8 cellular contexts compared by ENCODE assay signal in genomic region chr1:77810066-77810465, GRCh38. TPM values are rescaled to one million over a fixed set of nuclear protein-coding genes. Genes with fewer than 3 reads are reported as not detected.
DNase-seq lines count a peak whose midpoint lies in the region; ATAC-seq, FAIRE-seq and TF ChIP-seq lines count a peak whose summit lies in the region.
"Not testable (repeated sequence)": the region's sequence is repeated elsewhere in the genome, so short reads cannot be mapped to it uniquely, and the experiment has no call there.

No MANE protein-coding gene starts in this region.

- H3K27me3 Mint-ChIP-seq in Caco-2 (ENCODE audit: insufficient read depth, unreplicated experiment): not testable (repeated sequence)

- not testable (repeated sequence) for H3K27ac ChIP-seq in HCT116 (ENCODE audit: low read depth, low read length); OCI-LY7 (ENCODE audit: low read depth, low read length, poor library complexity, severe bottlenecking); Panc1 (ENCODE audit: low read length)

- not testable (repeated sequence) for DNase-seq in Caco-2; HCT116 (ENCODE audit: low read depth, low spot score); OCI-LY7 (ENCODE audit: low spot score); Panc1 (ENCODE audit: low read depth, low spot score); Right ventricle myocardium superior; sciatic nerve (ENCODE audit: low spot score)

- CTCF ChIA-PET in Caco-2 (lab: Charles Lee); HCT116 (lab: Charles Lee); OCI-LY7 (lab: Charles Lee; ENCODE audit: unreplicated experiment); Panc1 (lab: Charles Lee): not testable (repeated sequence)

- H3K27ac Mint-ChIP-seq in Caco-2 (ENCODE audit: unreplicated experiment): not testable (repeated sequence)

- not testable (repeated sequence) for H3K4me2 ChIP-seq in HCT116 (ENCODE audit: low read length); OCI-LY7 (ENCODE audit: low read length)

- FAIRE-seq in TTC549 (lab: Jason Lieb, UNC) (peak; percentile 26), endometrium (lab: Jason Lieb, UNC) (peak; percentile 95)

- BruUV-seq in Caco-2 (replicated peaks; lab: Mats Ljungman, UMichigan) (TSS peak; percentile 50), HCT116 (replicated peaks; lab: Mats Ljungman, UMichigan) (TSS peak; percentile 36), OCI-LY7 (replicated peaks; lab: Mats Ljungman, UMichigan) (TSS peak; percentile 71), Panc1 (replicated peaks; lab: Mats Ljungman, UMichigan) (TSS peak; percentile 90)

- not testable (repeated sequence) for H3K4me3 Mint-ChIP-seq in Caco-2 (ENCODE audit: unreplicated experiment)

- H3K4me1 ChIP-seq in Caco-2; HCT116 (ENCODE audit: control insufficient read depth in 1 of 2, insufficient read depth in 2 of 2, low read length in 2 of 2); OCI-LY7 (ENCODE audit: insufficient read depth, low read length, poor library complexity, severe bottlenecking); Panc1 (ENCODE audit: control insufficient read depth, insufficient read depth, low read length): not testable (repeated sequence)

- H3K9me3 ChIP-seq in Caco-2; HCT116 (ENCODE audit: control insufficient read depth in 1 of 2, insufficient read depth in 1 of 2, low read depth in 1 of 2, low read length in 2 of 2); OCI-LY7 (ENCODE audit: low read length); Panc1 (ENCODE audit: control insufficient read depth, insufficient read depth, low read depth, low read length): not testable (repeated sequence)

- not testable (repeated sequence) for H4K20me1 ChIP-seq in HCT116 (ENCODE audit: insufficient read depth); OCI-LY7 (ENCODE audit: insufficient read depth, low read length)

- not testable (repeated sequence) for H3K9me3 Mint-ChIP-seq in Caco-2 (ENCODE audit: unreplicated experiment)

- POLR2A ChIA-PET in Caco-2 (lab: Charles Lee); HCT116 (lab: Charles Lee); Panc1 (lab: Charles Lee): not testable (repeated sequence)
- POLR2A ChIA-PET in OCI-LY7 (lab: Charles Lee): interaction anchor here (0.6 to 0.7 kb wide), 4 partner anchors 9 to 248 kb away, joined by 3 to 4 read pairs (median 3); no protein-coding TSS in a partner anchor

- not testable (repeated sequence) for H3K27me3 ChIP-seq in Caco-2 (replicated peaks; ENCODE audit: control insufficient read depth, insufficient read depth, low read length); HCT116 (ENCODE audit: insufficient read depth, low read length); Panc1 (ENCODE audit: control insufficient read depth, insufficient read depth, low read length)

- not testable (repeated sequence) for TF ChIP-seq POLR2A in HCT116 (IDR thresholded peaks at IDR 0.05; ENCODE audit: borderline replicate concordance, extremely low read depth, insufficient read depth, insufficient read length)

- not testable (repeated sequence) for TF ChIP-seq CTCF in Caco-2 (IDR thresholded peaks at IDR 0.05; ENCODE audit: insufficient read depth in 1 of 2, low read depth in 1 of 2, low read length in 1 of 2, severe bottlenecking in 1 of 2, unreplicated experiment in 1 of 2); HCT116 (IDR thresholded peaks at IDR 0.05 in 2 of 3, conservative IDR thresholded peaks at IDR 0.05 in 1 of 3; ENCODE audit: borderline replicate concordance in 1 of 3, insufficient read depth in 1 of 3, low read depth in 2 of 3, low read length in 2 of 3); OCI-LY7 (conservative IDR thresholded peaks at IDR 0.05; ENCODE audit: low read length); Panc1 (IDR thresholded peaks at IDR 0.05)

- H3K79me2 ChIP-seq in HCT116 (ENCODE audit: insufficient read depth, low read length); OCI-LY7 (ENCODE audit: insufficient read depth, low read depth, low read length): not testable (repeated sequence)

- H3K36me3 Mint-ChIP-seq in Caco-2 (ENCODE audit: insufficient read depth, unreplicated experiment): not testable (repeated sequence)

- H2AFZ ChIP-seq in HCT116 (ENCODE audit: low read depth, low read length, poor library complexity, severe bottlenecking); OCI-LY7 (ENCODE audit: low read length): not testable (repeated sequence)

- not testable (repeated sequence) for H3K36me3 ChIP-seq in Caco-2 (ENCODE audit: control insufficient read depth, insufficient read depth, low read length); HCT116 (ENCODE audit: control insufficient read depth in 1 of 2, insufficient read depth in 2 of 2, low read length in 2 of 2); Panc1 (ENCODE audit: control insufficient read depth, insufficient read depth, low read length)
- H3K36me3 ChIP-seq in OCI-LY7 (ENCODE audit: insufficient read depth, low read length): peaks cover 57% of the 10 kb centered on the region

- RAD21 ChIA-PET in HCT116 (lab: Charles Lee; ENCODE audit: low non-redundant PET in 1 of 2, low total read pairs in 2 of 2, uncharacterized antibody in 2 of 2, unreplicated experiment in 2 of 2): not testable (repeated sequence)

- H3K9ac ChIP-seq in HCT116 (ENCODE audit: low read length): not testable (repeated sequence)

- in situ Hi-C loops in Panc1 (cut with HindIII; ENCODE audit: low pct_unique_long_range_greater_than_20kb, low sequenced_read_pairs): not testable (repeated sequence)

- not testable (repeated sequence) for H3K4me3 ChIP-seq in Caco-2 (ENCODE audit: low read depth, low read length); HCT116 (replicated peaks in 1 of 2; ENCODE audit: low read depth in 1 of 2, low read length in 2 of 2); OCI-LY7 (ENCODE audit: low read depth, low read length, poor library complexity, severe bottlenecking); Panc1 (ENCODE audit: low read depth in 2 of 2, low read length in 2 of 2)

- ATAC-seq in HCT116, Panc1: not testable (repeated sequence)
- ATAC-seq in Right ventricle myocardium superior (ENCODE audit: poor library complexity): peak; percentile 61
- ATAC-seq in sciatic nerve: peak; percentile 88

- intact Hi-C loops in Caco-2 (cut with micrococcal nuclease; ENCODE audit: unreplicated experiment); HCT116 (cut with micrococcal nuclease); OCI-LY7 (cut with micrococcal nuclease; ENCODE audit: unreplicated experiment); Panc1 (cut with micrococcal nuclease; ENCODE audit: unreplicated experiment); Right ventricle myocardium superior (cut with DNase I); sciatic nerve (cut with DNase I): not testable (repeated sequence)

- TF ChIP-seq RAD21 in HCT116 (IDR thresholded peaks at IDR 0.05; ENCODE audit: low read depth): not testable (repeated sequence)

- not testable (repeated sequence) for H3K4me1 Mint-ChIP-seq in Caco-2 (ENCODE audit: low read depth, unreplicated experiment)

- H3K9me2 ChIP-seq in HCT116 (ENCODE audit: insufficient read depth); OCI-LY7 (ENCODE audit: insufficient read depth, low read length): not testable (repeated sequence)

RNA-seq across cellular contexts. Expression of gene MIGA1, which starts 30.6 kb away (rescaled TPM):
- 12.0 and 12.1 TPM in 2 replicates for total RNA-seq in Caco-2 (2022)
- total RNA-seq in HCT116 (2021; ENCODE audit: unreplicated experiment): 9.6 TPM
- 2.7 and 3.0 TPM in 2 replicates for polyA plus RNA-seq in HCT116 (2012)
- total RNA-seq in OCI-LY7 (2014; rRNA removed; shearing (Covaris generic)): 3.7 and 5.1 TPM in 2 replicates
- total RNA-seq in OCI-LY7 (2022): 7.5 and 8.4 TPM in 2 replicates
- 14.4 TPM for total RNA-seq in Panc1 (2021; ENCODE audit: unreplicated experiment)
- polyA plus RNA-seq in Panc1 (2012; ENCODE audit: insufficient read length): 5.3 TPM
- 8.7 TPM for total RNA-seq in Right ventricle myocardium superior
- total RNA-seq in sciatic nerve: 29.4 TPM

RNA-seq across cellular contexts. Expression of gene USP33, which starts 50.4 kb away (rescaled TPM):
- total RNA-seq in Caco-2 (2022) (36.1 and 40.6 TPM in 2 replicates), HCT116 (2021; ENCODE audit: unreplicated experiment) (46.1 TPM), OCI-LY7 (2022) (66.7 and 67.0 TPM in 2 replicates), Panc1 (2021; ENCODE audit: unreplicated experiment) (52.2 TPM), Right ventricle myocardium superior (22.0 TPM), sciatic nerve (87.1 TPM)
- polyA plus RNA-seq in HCT116 (2012): 12.4 and 15.2 TPM in 2 replicates
- total RNA-seq in OCI-LY7 (2014; rRNA removed; shearing (Covaris generic)): 44.1 and 47.8 TPM in 2 replicates
- polyA plus RNA-seq in Panc1 (2012; ENCODE audit: insufficient read length): 18.4 TPM
